18 cellular contexts compared by ENCODE assay signal in the genomic region with DNA sequence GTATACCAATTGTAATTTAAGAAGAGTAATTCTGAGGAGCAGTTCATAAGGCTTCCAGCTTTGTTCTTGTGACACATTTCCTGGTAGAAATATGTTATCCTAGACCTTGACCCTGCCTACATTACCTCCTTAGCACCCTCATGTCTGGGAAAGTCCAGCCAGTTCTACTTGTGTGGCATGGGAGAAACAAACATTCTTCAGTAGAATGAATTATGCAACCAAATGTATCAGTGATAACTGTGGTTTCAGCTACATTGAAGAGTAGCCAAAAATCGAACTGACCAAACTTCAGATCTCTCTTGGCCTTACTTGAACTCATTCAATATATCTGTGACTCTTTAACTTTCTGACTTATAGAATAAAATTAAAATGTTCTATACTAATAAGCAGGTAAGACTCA.
A peak's percentile ranks its signal among the peaks of the same experiment; 100 is the strongest.
DNase-seq lines count a peak whose midpoint lies in the region; ATAC-seq and TF ChIP-seq lines count a peak whose summit lies in the region.
"Had no signal": no experiment of that assay in that cellular context is flagged by ENCODE, and none has a peak within 500 bp of the region (broad histone marks: within the 10 kb centered on the region; RNA-seq: fewer than 3 reads in every experiment).

No MANE protein-coding gene starts in this region.

- POLR2A ChIA-PET in HCT116 (lab: Charles Lee): no interaction called here

- no peaks in the 10 kb centered on the region for H4K20me1 ChIP-seq in HCT116 (ENCODE audit: insufficient read depth)

- H3K9me3 ChIP-seq in HCT116 (ENCODE audit: control insufficient read depth in 1 of 2, insufficient read depth in 1 of 2, low read depth in 1 of 2, low read length in 2 of 2): no peaks in the 10 kb centered on the region
- H3K9me3 ChIP-seq: gastrocnemius medialis, thoracic aorta had no signal

- CTCF ChIA-PET in HCT116 (lab: Charles Lee): no interaction called here

- no TSS peak for BruUV-seq in HCT116 (replicated peaks; lab: Mats Ljungman, UMichigan)

- H2AFZ ChIP-seq in HCT116 (ENCODE audit: low read depth, low read length, poor library complexity, severe bottlenecking): peak overlapping the region; percentile 26
- H2AFZ ChIP-seq: neural progenitor cell had no signal

- H3K36me3 ChIP-seq in HCT116 (ENCODE audit: control insufficient read depth in 1 of 2, insufficient read depth in 2 of 2, low read length in 2 of 2): no peaks in the 10 kb centered on the region
- H3K36me3 ChIP-seq: gastrocnemius medialis, neural progenitor cell, thoracic aorta had no signal

- TF ChIP-seq RAD21 in HCT116 (IDR thresholded peaks at IDR 0.05; ENCODE audit: low read depth): no peak

- intact Hi-C loops in HCT116 (cut with micrococcal nuclease): no loop called here
- intact Hi-C loops in head of caudate nucleus (cut with DNase I): no loop called here

- H3K4me2 ChIP-seq in HCT116 (ENCODE audit: low read length): no peak overlapping the region
- H3K4me2 ChIP-seq: neural progenitor cell had no signal

- no peak overlapping the region for H3K4me3 ChIP-seq in HCT116 (replicated peaks in 1 of 2; ENCODE audit: low read depth in 1 of 2, low read length in 2 of 2)
- H3K4me3 ChIP-seq in fibroblast of the aortic adventitia (ENCODE audit: low read depth, low read length): no peak overlapping the region
- no peak overlapping the region for H3K4me3 ChIP-seq in skeletal muscle cell (ENCODE audit: low read depth, low read length)
- H3K4me3 ChIP-seq: gastrocnemius medialis, neural progenitor cell, thoracic aorta had no signal

- ATAC-seq in HCT116: no peak
- ATAC-seq: gastrocnemius medialis had no signal

- no peaks in the 10 kb centered on the region for H3K27me3 ChIP-seq in HCT116 (ENCODE audit: insufficient read depth, low read length)
- H3K27me3 ChIP-seq: gastrocnemius medialis, neural progenitor cell had no signal

- no peak for DNase-seq in HCT116 (ENCODE audit: low read depth, low spot score)
- peak; percentile 79 for DNase-seq in amniotic epithelial cell (ENCODE audit: low read depth)
- DNase-seq in fibroblast of the aortic adventitia (ENCODE audit: low read depth): peak; percentile 71
- DNase-seq in skeletal muscle cell (ENCODE audit: low read depth): peak; percentile 76
- DNase-seq in activated CD4-positive, alpha-beta T cell treated with anti-CD3 and anti-CD28 coated beads for 4 hours: no peak
- DNase-seq in GM10266 (ENCODE audit: extremely low spot score): no peak
- no peak for DNase-seq in head of caudate nucleus
- DNase-seq: activated CD8-positive, alpha-beta memory T cell treated with anti-CD3 and anti-CD28 coated beads, Interleukin-2, amount 50 U/mL, for 4 hours; activated gamma-delta T cell treated with Interleukin-2 at 50 U/mL for 16 hours; DMS79; gastrocnemius medialis; NCI-H1092; NCI-H2171 treated with DMSO at 0.1 percent for 48 hours; right cardiac atrium; SHP77 treated with DMSO at 0.1 percent for 48 hours had no signal

- H3K4me1 ChIP-seq in HCT116 (ENCODE audit: control insufficient read depth in 1 of 2, insufficient read depth in 2 of 2, low read length in 2 of 2): no peaks in the 10 kb centered on the region
- H3K4me1 ChIP-seq: neural progenitor cell had no signal

- no peak overlapping the region for H3K27ac ChIP-seq in HCT116 (ENCODE audit: low read depth, low read length)
- H3K27ac ChIP-seq: C4-2B, gastrocnemius medialis, neural progenitor cell, thoracic aorta had no signal

- no peaks in the 10 kb centered on the region for H3K79me2 ChIP-seq in HCT116 (ENCODE audit: insufficient read depth, low read length)

- H3K9ac ChIP-seq in HCT116 (ENCODE audit: low read length): no peak overlapping the region
- H3K9ac ChIP-seq: neural progenitor cell had no signal

- TF ChIP-seq CTCF in HCT116 (IDR thresholded peaks at IDR 0.05 in 2 of 3, conservative IDR thresholded peaks at IDR 0.05 in 1 of 3; ENCODE audit: borderline replicate concordance in 1 of 3, insufficient read depth in 1 of 3, low read depth in 2 of 3, low read length in 2 of 3) (no peak), fibroblast of the aortic adventitia (IDR thresholded peaks at IDR 0.05; ENCODE audit: insufficient read depth, low read length) (no peak), GM10266 (IDR thresholded peaks at IDR 0.05; ENCODE audit: control insufficient read depth, insufficient read depth, low read depth, missing control alignments) (no peak)

- no peak for TF ChIP-seq POLR2A in HCT116 (IDR thresholded peaks at IDR 0.05; ENCODE audit: borderline replicate concordance, extremely low read depth, insufficient read depth, insufficient read length)

- RAD21 ChIA-PET in HCT116 (lab: Charles Lee; ENCODE audit: low non-redundant PET in 1 of 2, low total read pairs in 2 of 2, uncharacterized antibody in 2 of 2, unreplicated experiment in 2 of 2): interaction anchor here in 1 of 2 experiments (1.0 kb wide), 1 partner anchor 947 kb away, joined by 3 read pairs; no protein-coding TSS in a partner anchor

- H3K9me2 ChIP-seq in HCT116 (ENCODE audit: insufficient read depth): no peaks in the 10 kb centered on the region

TF ChIP-seq in HCT116, 20 proteins besides CTCF, POLR2A, EP300 and RAD21:
- TF ChIP-seq, protein P1, sequence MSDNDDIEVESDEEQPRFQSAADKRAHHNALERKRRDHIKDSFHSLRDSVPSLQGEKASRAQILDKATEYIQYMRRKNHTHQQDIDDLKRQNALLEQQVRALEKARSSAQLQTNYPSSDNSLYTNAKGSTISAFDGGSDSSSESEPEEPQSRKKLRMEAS (IDR thresholded peaks at IDR 0.05): no peak
- TF ChIP-seq ELF1 (IDR thresholded peaks at IDR 0.05; ENCODE audit: borderline replicate concordance, low read depth) (no peak), POLR2AphosphoS5 (IDR thresholded peaks at IDR 0.05; ENCODE audit: low read depth, low read length) (no peak), FOSL1 (IDR thresholded peaks at IDR 0.05; ENCODE audit: low read depth) (no peak), EZH2phosphoT487 (IDR thresholded peaks at IDR 0.05; ENCODE audit: borderline replicate concordance) (no peak), EZH2 (IDR thresholded peaks at IDR 0.05) (no peak), ZNF274 (IDR thresholded peaks at IDR 0.05; ENCODE audit: low read depth, low read length) (no peak), EGR1 (IDR thresholded peaks at IDR 0.05; ENCODE audit: low read depth) (no peak), SP1 (IDR thresholded peaks at IDR 0.05; ENCODE audit: low read depth) (no peak), TCF7L2 (IDR thresholded peaks at IDR 0.05; ENCODE audit: borderline replicate concordance, extremely low read depth, insufficient read depth, insufficient read length) (no peak)
- TF ChIP-seq, protein P2, sequence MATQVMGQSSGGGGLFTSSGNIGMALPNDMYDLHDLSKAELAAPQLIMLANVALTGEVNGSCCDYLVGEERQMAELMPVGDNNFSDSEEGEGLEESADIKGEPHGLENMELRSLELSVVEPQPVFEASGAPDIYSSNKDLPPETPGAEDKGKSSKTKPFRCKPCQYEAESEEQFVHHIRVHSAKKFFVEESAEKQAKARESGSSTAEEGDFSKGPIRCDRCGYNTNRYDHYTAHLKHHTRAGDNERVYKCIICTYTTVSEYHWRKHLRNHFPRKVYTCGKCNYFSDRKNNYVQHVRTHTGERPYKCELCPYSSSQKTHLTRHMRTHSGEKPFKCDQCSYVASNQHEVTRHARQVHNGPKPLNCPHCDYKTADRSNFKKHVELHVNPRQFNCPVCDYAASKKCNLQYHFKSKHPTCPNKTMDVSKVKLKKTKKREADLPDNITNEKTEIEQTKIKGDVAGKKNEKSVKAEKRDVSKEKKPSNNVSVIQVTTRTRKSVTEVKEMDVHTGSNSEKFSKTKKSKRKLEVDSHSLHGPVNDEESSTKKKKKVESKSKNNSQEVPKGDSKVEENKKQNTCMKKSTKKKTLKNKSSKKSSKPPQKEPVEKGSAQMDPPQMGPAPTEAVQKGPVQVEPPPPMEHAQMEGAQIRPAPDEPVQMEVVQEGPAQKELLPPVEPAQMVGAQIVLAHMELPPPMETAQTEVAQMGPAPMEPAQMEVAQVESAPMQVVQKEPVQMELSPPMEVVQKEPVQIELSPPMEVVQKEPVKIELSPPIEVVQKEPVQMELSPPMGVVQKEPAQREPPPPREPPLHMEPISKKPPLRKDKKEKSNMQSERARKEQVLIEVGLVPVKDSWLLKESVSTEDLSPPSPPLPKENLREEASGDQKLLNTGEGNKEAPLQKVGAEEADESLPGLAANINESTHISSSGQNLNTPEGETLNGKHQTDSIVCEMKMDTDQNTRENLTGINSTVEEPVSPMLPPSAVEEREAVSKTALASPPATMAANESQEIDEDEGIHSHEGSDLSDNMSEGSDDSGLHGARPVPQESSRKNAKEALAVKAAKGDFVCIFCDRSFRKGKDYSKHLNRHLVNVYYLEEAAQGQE (IDR thresholded peaks at IDR 0.05; ENCODE audit: low read depth): no peak

Comparison
In these comparisons a context has a peak if more than half of its experiments do, and no peak if none do; other contexts are left out.
1. DNase-seq: peak in amniotic epithelial cell (single experiment), fibroblast of the aortic adventitia (single experiment) and skeletal muscle cell (single experiment); none in HCT116 (single experiment), activated CD4-positive, alpha-beta T cell treated with anti-CD3 and anti-CD28 coated beads for 4 hours (0 of 2), GM10266 (single experiment) and head of caudate nucleus (0 of 42).